ENCODE assay signal across 8 cellular contexts in the genomic region with DNA sequence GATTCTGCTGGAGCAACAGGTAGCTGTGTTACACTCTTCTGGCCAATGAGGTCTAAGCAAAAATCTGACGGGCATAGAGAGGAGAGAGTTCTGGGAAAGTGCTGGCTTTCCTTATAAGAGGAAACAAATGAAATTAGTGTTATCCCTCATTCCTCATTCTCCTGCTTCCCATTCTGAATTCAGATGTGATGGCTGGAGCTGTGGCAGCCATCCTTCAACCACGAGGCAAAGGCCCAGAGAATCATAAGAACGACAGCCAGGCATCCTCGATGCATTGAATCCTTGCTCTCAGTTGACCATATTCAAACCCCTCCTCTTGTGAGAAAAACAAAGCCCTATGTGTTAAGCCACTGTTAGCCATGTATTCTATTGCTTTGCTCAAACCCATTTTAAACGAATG.
"Had no signal": no experiment of that assay in that cellular context is flagged by ENCODE, and none has a peak within 500 bp of the region (broad histone marks: within the 10 kb centered on the region; RNA-seq: fewer than 3 reads in every experiment).

No MANE protein-coding gene starts in this region.

- H3K4me3 ChIP-seq: GM12878 had no signal

- FAIRE-seq: G401.6, GM12878, GM12891, GM12892, GM18507, GM19239 had no signal

- ATAC-seq: GM12878 had no signal

- DNase-seq: GDM1, GF-D8 had no signal
